1 cellular context compared by ENCODE assay signal in the genomic region with DNA sequence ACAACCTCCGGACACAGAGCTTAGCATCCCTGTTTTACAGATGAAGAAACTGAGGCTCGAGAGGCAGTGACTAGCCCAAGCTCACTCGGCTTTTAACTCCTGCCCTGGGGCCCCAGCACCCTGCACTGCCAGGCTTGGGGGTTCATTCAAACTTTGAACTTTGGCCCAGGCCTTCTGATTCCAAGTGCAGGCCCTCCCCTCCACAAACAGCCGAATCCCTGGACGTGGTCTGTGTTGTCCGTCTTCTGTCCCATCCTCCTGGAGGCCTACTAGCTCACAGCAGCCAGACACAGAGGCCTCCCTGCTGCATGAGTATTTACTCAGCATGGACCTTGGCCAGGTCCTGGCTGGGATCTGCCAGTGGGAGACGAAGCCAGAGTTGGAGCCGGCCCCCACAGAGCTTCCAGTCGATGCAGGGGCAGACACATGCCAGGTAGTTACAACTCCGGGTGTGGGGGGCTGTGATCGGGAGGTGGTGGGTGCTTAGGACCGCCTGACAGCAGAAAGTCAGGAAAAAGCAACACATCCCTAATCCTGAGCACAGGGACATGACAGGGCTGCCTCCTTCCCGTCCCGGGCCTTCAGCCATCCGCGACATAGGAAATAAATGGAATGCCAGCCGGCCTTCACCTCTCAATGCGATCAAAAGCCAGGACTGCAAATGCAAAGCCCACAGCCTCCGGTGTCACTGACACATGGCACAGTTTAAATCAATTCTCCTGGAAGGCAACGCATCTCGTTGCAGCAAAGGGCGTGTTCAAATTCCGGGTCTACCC.
TF ChIP-seq lines count a peak whose summit lies in the region.

No MANE protein-coding gene starts in this region.

TF ChIP-seq in H1, 55 proteins besides CTCF, POLR2A, EP300 and RAD21:
- TF ChIP-seq CHD2 (IDR thresholded peaks at IDR 0.05; ENCODE audit: low read length) (no peak), POLR2AphosphoS5 (IDR thresholded peaks at IDR 0.05; ENCODE audit: low read depth, low read length) (no peak), TBP (IDR thresholded peaks at IDR 0.05; ENCODE audit: low read depth, low read length) (no peak), SUZ12 (IDR thresholded peaks at IDR 0.05; ENCODE audit: low read length) (no peak), CBX5 (IDR thresholded peaks at IDR 0.05; ENCODE audit: low read depth, low read length) (no peak), ZNF274 (IDR thresholded peaks at IDR 0.05; ENCODE audit: borderline replicate concordance, extremely low read depth, low read length) (no peak), HDAC6 (IDR thresholded peaks at IDR 0.05; ENCODE audit: low read depth, low read length) (no peak), SRF (IDR thresholded peaks at IDR 0.05; ENCODE audit: low read depth, low read length) (no peak), RNF2 (IDR thresholded peaks at IDR 0.05; ENCODE audit: borderline replicate concordance, low read depth, low read length, missing control alignments, poor library complexity, severe bottlenecking) (no peak), SAP30 (IDR thresholded peaks at IDR 0.05; ENCODE audit: insufficient read depth, insufficient replicate concordance, low read length) (no peak), KDM5A (IDR thresholded peaks at IDR 0.05; ENCODE audit: low read length) (no peak), MAFK (IDR thresholded peaks at IDR 0.05; ENCODE audit: low read depth, low read length) (no peak), TAF7 (optimal IDR thresholded peaks at IDR 0.05; ENCODE audit: borderline replicate concordance, low read depth, low read length) (no peak), RBBP5 (IDR thresholded peaks at IDR 0.05; ENCODE audit: borderline replicate concordance, low read depth, low read length) (no peak), RFX5 (IDR thresholded peaks at IDR 0.05; ENCODE audit: borderline replicate concordance, low read depth, low read length) (no peak)
- TF ChIP-seq, protein P1, sequence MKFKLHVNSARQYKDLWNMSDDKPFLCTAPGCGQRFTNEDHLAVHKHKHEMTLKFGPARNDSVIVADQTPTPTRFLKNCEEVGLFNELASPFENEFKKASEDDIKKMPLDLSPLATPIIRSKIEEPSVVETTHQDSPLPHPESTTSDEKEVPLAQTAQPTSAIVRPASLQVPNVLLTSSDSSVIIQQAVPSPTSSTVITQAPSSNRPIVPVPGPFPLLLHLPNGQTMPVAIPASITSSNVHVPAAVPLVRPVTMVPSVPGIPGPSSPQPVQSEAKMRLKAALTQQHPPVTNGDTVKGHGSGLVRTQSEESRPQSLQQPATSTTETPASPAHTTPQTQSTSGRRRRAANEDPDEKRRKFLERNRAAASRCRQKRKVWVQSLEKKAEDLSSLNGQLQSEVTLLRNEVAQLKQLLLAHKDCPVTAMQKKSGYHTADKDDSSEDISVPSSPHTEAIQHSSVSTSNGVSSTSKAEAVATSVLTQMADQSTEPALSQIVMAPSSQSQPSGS (IDR thresholded peaks at IDR 0.05; ENCODE audit: low read length) = no peak
